ENCODE assay signal across 8 cellular contexts in genomic region chr19:48993175-48994034, GRCh38. TPM values are rescaled to one million over a fixed set of nuclear protein-coding genes. Genes with fewer than 3 reads are reported as not detected.
DNase-seq lines count a peak whose midpoint lies in the region; ATAC-seq, FAIRE-seq and TF ChIP-seq lines count a peak whose summit lies in the region.

Gene GYS1 (minus strand): TSS chr19:48993309. CDS start chr19:48993112, 197 bp downstream.
Gene RUVBL2 (plus strand): TSS chr19:48993887. CDS start chr19:48993912, 25 bp downstream.

- peaks cover 20% of the 10 kb centered on the region for H3K4me1 Mint-ChIP-seq in progenitor cell of endocrine pancreas (ENCODE audit: low read depth)

- peaks cover 3% of the 10 kb centered on the region for H3K36me3 Mint-ChIP-seq in progenitor cell of endocrine pancreas (ENCODE audit: insufficient read depth)

- H3K27ac ChIP-seq in urinary bladder (ENCODE audit: low read depth) = peak within 1 kb of the TSS; percentile 86

- FAIRE-seq in GM12891 (lab: Jason Lieb, UNC) = peak; percentile 99

- peak within 1 kb of the TSS; percentile 99 for H3K4me3 Mint-ChIP-seq in progenitor cell of endocrine pancreas (ENCODE audit: low read depth)

- H3K9me3 Mint-ChIP-seq in progenitor cell of endocrine pancreas (ENCODE audit: low read depth) = no peaks in the 10 kb centered on the region

- ATAC-seq in HG02852 (IDR thresholded peaks at IDR 0.05; ENCODE audit: unreplicated experiment) = peak; percentile 85
- peak; percentile 95 to 96 for ATAC-seq in left cardiac atrium

- peaks cover 3% of the 10 kb centered on the region for H3K4me1 ChIP-seq in urinary bladder (ENCODE audit: insufficient read depth)

- DNase-seq in GM12891 (ENCODE audit: insufficient read length, low spot score) = peak; percentile 98
- peak; percentile 100 for DNase-seq in NCI-H146 (lab: John Stamatoyannopoulos, UW)
- peak; percentile 100 for DNase-seq in amniotic stem cell (lab: John Stamatoyannopoulos, UW)
- DNase-seq in left cardiac atrium = peak; percentile 100
- DNase-seq in progenitor cell of endocrine pancreas (ENCODE audit: low spot score, unreplicated experiment) = peak; percentile 99

- WGBS in urinary bladder = under 1% methylated on average over 56 of the region's 56 CpGs

- no peaks in the 10 kb centered on the region for H3K27me3 Mint-ChIP-seq in progenitor cell of endocrine pancreas

- H3K4me3 ChIP-seq in urinary bladder (ENCODE audit: low read depth, low read length) = peak within 1 kb of the TSS; percentile 58

- peak; percentile 94 for TF ChIP-seq POLR2A in GM12891 (IDR thresholded peaks at IDR 0.05; ENCODE audit: low read depth, low read length)

- H3K27ac Mint-ChIP-seq in progenitor cell of endocrine pancreas = peak within 1 kb of the TSS; percentile 97

- intact Hi-C loops in T-helper 1 cell treated with Interleukin-12 subunit alpha and Interleukin-12 subunit beta and Interleukin-4 antibody, amounts not matched to agents 30 ng/mL and 1 ng/mL, for 36 hours (cut with micrococcal nuclease) = loop anchor here (1.0 to 5.0 kb wide), 19 partner anchors 24 to 884 kb away; partner anchors contain the start of genes AKT1S1, ALDH16A1, AP2A1 and C19orf73
- intact Hi-C loops in left cardiac atrium (cut with DNase I) = loop anchor here in 1 of 2 donors (10.0 kb wide), 1 partner anchor 81 kb away; the partner anchor contains the start of gene KCNA7

- TF ChIP-seq CTCF in progenitor cell of endocrine pancreas (IDR thresholded peaks at IDR 0.05; ENCODE audit: unreplicated experiment) = peak; percentile 93

- H3K36me3 ChIP-seq in urinary bladder (ENCODE audit: insufficient read depth) = no peaks in the 10 kb centered on the region

TF ChIP-seq in GM12891, 5 proteins besides CTCF, POLR2A, EP300 and RAD21:
- TF ChIP-seq TAF1 (IDR thresholded peaks at IDR 0.05; ENCODE audit: low read depth, low read length) (peak; percentile 93), POU2F2 (IDR thresholded peaks at IDR 0.05; ENCODE audit: low read depth, low read length) (peak; percentile 97), SPI1 (IDR thresholded peaks at IDR 0.05; ENCODE audit: low read depth, low read length) (no peak; the same call in 1 of the 2 replicates), POLR2AphosphoS5 (IDR thresholded peaks at IDR 0.05; ENCODE audit: low read depth, low read length) (peak; percentile 95)

RNA-seq across cellular contexts. Expression of gene GYS1, which starts in this region (rescaled TPM):
- polyA plus RNA-seq in GM12891 (2012; ENCODE audit: low read depth, missing spikeins) = 46.8 TPM
- 67.8 and 76.2 TPM in 2 replicates for total RNA-seq in T-helper 1 cell treated with Interleukin-12 subunit alpha and Interleukin-12 subunit beta and Interleukin-4 antibody, amounts not matched to agents 30 ng/mL and 1 ng/mL, for 36 hours
- 10 to 100 TPM; 66.4 to 95.7 TPM for total RNA-seq in left cardiac atrium
- total RNA-seq in progenitor cell of endocrine pancreas = 57.4 and 65.8 TPM in 2 replicates
- total RNA-seq in urinary bladder = 33.3 TPM
- 39.5 TPM for polyA plus RNA-seq in urinary bladder

RNA-seq across cellular contexts. Expression of gene RUVBL2, which starts in this region (rescaled TPM):
- 104 TPM for polyA plus RNA-seq in GM12891 (2012; ENCODE audit: low read depth, missing spikeins)
- total RNA-seq in T-helper 1 cell treated with Interleukin-12 subunit alpha and Interleukin-12 subunit beta and Interleukin-4 antibody, amounts not matched to agents 30 ng/mL and 1 ng/mL, for 36 hours = 87.7 and 96.1 TPM in 2 replicates
- total RNA-seq in left cardiac atrium (10 to 100 TPM; 39.3 to 50.0 TPM), progenitor cell of endocrine pancreas (81.5 and 83.0 TPM in 2 replicates), urinary bladder (61.3 TPM)
- 83.4 TPM for polyA plus RNA-seq in urinary bladder

Comparison
In these comparisons a context has a peak if more than half of its experiments do, and no peak if none do; other contexts are left out.
1. Peak in every context shown above with its lines: DNase-seq, ATAC-seq, H3K4me3 ChIP-seq and H3K27ac ChIP-seq.